In genomic region chr2:177212895-177213856, GRCh38 we compare ENCODE assay signal across 1 cellular context.
TF ChIP-seq lines count a peak whose summit lies in the region.

No MANE protein-coding gene starts in this region.

TF ChIP-seq in H1, 55 proteins besides CTCF, POLR2A, EP300 and RAD21 (continued from another document):
- TF ChIP-seq MAX (IDR thresholded peaks at IDR 0.05) (peak; percentile 75), SUZ12 (IDR thresholded peaks at IDR 0.05; ENCODE audit: low read length) (no peak), CTBP2 (IDR thresholded peaks at IDR 0.05; ENCODE audit: borderline replicate concordance, insufficient read depth, insufficient read length, low read length) (no peak), POLR2AphosphoS5 (IDR thresholded peaks at IDR 0.05; ENCODE audit: low read depth, low read length) (peak; percentile 93), KDM4A (IDR thresholded peaks at IDR 0.05; ENCODE audit: low read depth, low read length, severe bottlenecking) (peak; percentile 21), RXRA (IDR thresholded peaks at IDR 0.05; ENCODE audit: insufficient read depth, low read depth, low read length) (no peak), RNF2 (IDR thresholded peaks at IDR 0.05; ENCODE audit: borderline replicate concordance, low read depth, low read length, missing control alignments, poor library complexity, severe bottlenecking) (no peak), CEBPB (IDR thresholded peaks at IDR 0.05; ENCODE audit: low read depth, low read length) (peak; percentile 81), RBBP5 (IDR thresholded peaks at IDR 0.05; ENCODE audit: borderline replicate concordance, low read depth, low read length) (peak; percentile 34; the same call in 1 of the 2 replicates), ZNF274 (IDR thresholded peaks at IDR 0.05; ENCODE audit: borderline replicate concordance, extremely low read depth, low read length) (no peak), EGR1 (IDR thresholded peaks at IDR 0.05; ENCODE audit: borderline replicate concordance, low read depth, low read length) (peak; percentile 10; the same call in 1 of the 2 replicates), TBP (IDR thresholded peaks at IDR 0.05; ENCODE audit: low read depth, low read length) (peak; percentile 77; the same call in 1 of the 2 replicates), SIRT6 (IDR thresholded peaks at IDR 0.05; ENCODE audit: low read length) (no peak), JUND (IDR thresholded peaks at IDR 0.05; ENCODE audit: low read length) (0 out of 2 replicates have a peak, but pooled peaks have one; percentile 26), NANOG (IDR thresholded peaks at IDR 0.05; ENCODE audit: insufficient read depth, low read depth, low read length, poor library complexity, severe bottlenecking) (peak; percentile 56), TAF1 (IDR thresholded peaks at IDR 0.05; ENCODE audit: low read depth, low read length) (peak; percentile 86), FOSL1 (IDR thresholded peaks at IDR 0.05; ENCODE audit: insufficient read depth, low read depth, low read length) (no peak), SP1 (IDR thresholded peaks at IDR 0.05; ENCODE audit: low read depth, low read length) (no peak), ASH2L (IDR thresholded peaks at IDR 0.05; ENCODE audit: low read length) (peak; percentile 69)
